ENCODE assay signal across 10 cellular contexts in genomic region chr17:31787857-31788570, GRCh38.
DNase-seq lines count a peak whose midpoint lies in the region; TF ChIP-seq lines count a peak whose summit lies in the region.
"Had no signal": no experiment of that assay in that cellular context is flagged by ENCODE, and none has a peak within 500 bp of the region (broad histone marks: within the 10 kb centered on the region; RNA-seq: fewer than 3 reads in every experiment).

No MANE protein-coding gene starts in this region.

- DNase-seq in HS-5 (ENCODE audit: low read depth) (peak; percentile 93), brain microvascular endothelial cell (peak; percentile 63), islet precursor cell (peak; percentile 88), ureter (ENCODE audit: low spot score) (peak; percentile 82), Caco-2 (no peak), cortex of kidney (lab: John Stamatoyannopoulos, UW) (no peak), SKM-1 treated with dmso at 0.1 percent for 144 hours (lab: John Stamatoyannopoulos, UW; ENCODE audit: unreplicated experiment) (no peak)
- DNase-seq: activated CD8-positive, alpha-beta memory T cell treated with anti-CD3 and anti-CD28 coated beads, Interleukin-2, amount 50 U/mL, for 4 hours; Karpas-422; stimulated activated naive B cell treated with anti-CD40 and anti-IgM and Interleukin-4, amounts not matched to agents 10 μg/mL and 1 μg/mL and 100 μg/mL, for 72 hours had no signal

- H3K27me3 ChIP-seq in brain microvascular endothelial cell (replicated peaks), result no peaks in the 10 kb centered on the region
- H3K27me3 ChIP-seq in Caco-2 (replicated peaks; ENCODE audit: control insufficient read depth, insufficient read depth, low read length), result no peaks in the 10 kb centered on the region

- TF ChIP-seq CTCF in brain microvascular endothelial cell (IDR thresholded peaks at IDR 0.05; ENCODE audit: low read depth, low read length, missing control alignments) (no peak), Caco-2 (IDR thresholded peaks at IDR 0.05; ENCODE audit: insufficient read depth in 1 of 2, low read depth in 1 of 2, low read length in 1 of 2, severe bottlenecking in 1 of 2, unreplicated experiment in 1 of 2) (no peak)

- POLR2A ChIA-PET in Caco-2 (lab: Charles Lee), result no interaction called here

- peaks cover 4% of the 10 kb centered on the region for H3K27me3 Mint-ChIP-seq in Caco-2 (ENCODE audit: insufficient read depth, unreplicated experiment)

- H3K27ac Mint-ChIP-seq in Caco-2 (ENCODE audit: unreplicated experiment), result no peak overlapping the region
- H3K27ac Mint-ChIP-seq: stimulated activated naive B cell treated with anti-CD40 and anti-IgM and Interleukin-4, amounts not matched to agents 10 μg/mL and 1 μg/mL and 100 μg/mL, for 72 hours had no signal

- BruUV-seq in Caco-2 (replicated peaks; lab: Mats Ljungman, UMichigan), result no TSS peak

- CTCF ChIA-PET in Caco-2 (lab: Charles Lee), result no interaction called here

- H3K4me3 ChIP-seq in brain microvascular endothelial cell (ENCODE audit: low read depth, low read length) (no peak overlapping the region), Caco-2 (ENCODE audit: low read depth, low read length) (no peak overlapping the region)

- no peaks in the 10 kb centered on the region for H3K9me3 Mint-ChIP-seq in Caco-2 (ENCODE audit: unreplicated experiment)

- H3K9me3 ChIP-seq in Caco-2, result no peaks in the 10 kb centered on the region; the same call in 1 of the 2 replicates

- no peaks in the 10 kb centered on the region for H3K36me3 ChIP-seq in brain microvascular endothelial cell (replicated peaks)
- H3K36me3 ChIP-seq in Caco-2 (ENCODE audit: control insufficient read depth, insufficient read depth, low read length), result no peaks in the 10 kb centered on the region

- intact Hi-C loops in Caco-2 (cut with micrococcal nuclease; ENCODE audit: unreplicated experiment), result no loop called here

- in situ Hi-C loops in brain microvascular endothelial cell (cut with HindIII; ENCODE audit: low pct_ligation_motif_present, low sequenced_read_pairs), result no loop called here

- no peaks in the 10 kb centered on the region for H3K4me1 ChIP-seq in Caco-2

- H3K36me3 Mint-ChIP-seq in Caco-2 (ENCODE audit: insufficient read depth, unreplicated experiment), result no peaks in the 10 kb centered on the region
- H3K36me3 Mint-ChIP-seq: stimulated activated naive B cell treated with anti-CD40 and anti-IgM and Interleukin-4, amounts not matched to agents 10 μg/mL and 1 μg/mL and 100 μg/mL, for 72 hours had no signal

- peak overlapping the region; percentile 22 for H3K27ac ChIP-seq in brain microvascular endothelial cell

- H3K4me1 Mint-ChIP-seq in Caco-2 (ENCODE audit: low read depth, unreplicated experiment), result no peaks in the 10 kb centered on the region

- H3K4me3 Mint-ChIP-seq in Caco-2 (ENCODE audit: unreplicated experiment), result no peak overlapping the region
- H3K4me3 Mint-ChIP-seq: stimulated activated naive B cell treated with anti-CD40 and anti-IgM and Interleukin-4, amounts not matched to agents 10 μg/mL and 1 μg/mL and 100 μg/mL, for 72 hours had no signal

Comparison
In these comparisons a context has a peak if more than half of its experiments do, and no peak if none do; other contexts are left out.
1. DNase-seq: peak in HS-5 (single experiment), brain microvascular endothelial cell (single experiment), islet precursor cell (single experiment) and ureter (single experiment); none in Caco-2 (0 of 2), cortex of kidney (single experiment) and SKM-1 treated with dmso at 0.1 percent for 144 hours (single experiment).